In genomic region chr14:21025374-21026151, GRCh38 we compare ENCODE assay signal across 8 cellular contexts. TPM values are rescaled to one million over a fixed set of nuclear protein-coding genes. Genes with fewer than 3 reads are reported as not detected.
DNase-seq lines count a peak whose midpoint lies in the region; ATAC-seq and TF ChIP-seq lines count a peak whose summit lies in the region.

No MANE protein-coding gene starts in this region.

- H3K4me3 ChIP-seq in right lobe of liver, result peak overlapping the region; percentile 92 to 100 (median 98)
- H3K4me3 ChIP-seq in stomach smooth muscle (ENCODE audit: low read length in 2 of 2), result peak overlapping the region; percentile 91 to 94
- no peak overlapping the region for H3K4me3 ChIP-seq in Karpas-422 (ENCODE audit: low read length)

- no peak overlapping the region for H3K4me2 ChIP-seq in Karpas-422 (ENCODE audit: low read depth, low read length, poor library complexity, severe bottlenecking)

- ATAC-seq in right lobe of liver, result peak; percentile 31 to 41 (median 34)

- H2AFZ ChIP-seq in Karpas-422 (ENCODE audit: low read length), result no peak overlapping the region

- H3K36me3 ChIP-seq in right lobe of liver, result peaks cover 0 to 14% (median 5%) of the 10 kb centered on the region in 4 donors
- peaks cover 13 to 16% of the 10 kb centered on the region in 2 donors for H3K36me3 ChIP-seq in stomach smooth muscle (ENCODE audit: control insufficient read depth in 2 of 2, insufficient read depth in 2 of 2, low read length in 2 of 2)
- no peaks in the 10 kb centered on the region for H3K36me3 ChIP-seq in Karpas-422 (ENCODE audit: insufficient read depth, low read length)

- 2% methylated on average over 16 of the region's 55 CpGs for WGBS in right lobe of liver (ENCODE audit: insufficient coverage, low coverage, low lambda C conversion rate, missing lambda C conversion rate)

- no peaks in the 10 kb centered on the region for H3K9me3 ChIP-seq in right lobe of liver
- H3K9me3 ChIP-seq in stomach smooth muscle (ENCODE audit: control insufficient read depth in 2 of 2, low read length in 2 of 2), result no peaks in the 10 kb centered on the region
- H3K9me3 ChIP-seq in Karpas-422 (ENCODE audit: low read length), result no peaks in the 10 kb centered on the region

- intact Hi-C loops in right lobe of liver (cut with DNase I), result no loop called here

- 0 out of 2 replicates have a peak, but pooled peaks cover 3% of the 10 kb centered on the region for H4K20me1 ChIP-seq in Karpas-422 (ENCODE audit: insufficient read depth, low read depth, low read length)

- peak overlapping the region; percentile 99 for H3K27ac ChIP-seq in cingulate gyrus (ENCODE audit: low read depth, low read length)
- peak overlapping the region; percentile 72 to 89 (median 79) for H3K27ac ChIP-seq in right lobe of liver
- H3K27ac ChIP-seq in stomach smooth muscle (ENCODE audit: low read length), result peak overlapping the region; percentile 78
- H3K27ac ChIP-seq in Karpas-422 (ENCODE audit: low read length), result no peak overlapping the region

- H3K4me1 ChIP-seq in right lobe of liver (peaks cover 0 to 8% (median 2%) of the 10 kb centered on the region in 4 donors), stomach smooth muscle (ENCODE audit: control insufficient read depth, insufficient read depth, low read length) (peaks cover 30% of the 10 kb centered on the region), Karpas-422 (ENCODE audit: low read length) (no peaks in the 10 kb centered on the region)

- no peaks in the 10 kb centered on the region for H3K9me2 ChIP-seq in Karpas-422 (replicated peaks; ENCODE audit: insufficient read depth, low read length)

- H3K27me3 ChIP-seq in right lobe of liver (no peaks in the 10 kb centered on the region), stomach smooth muscle (ENCODE audit: control insufficient read depth in 1 of 2, insufficient read depth in 2 of 2, low read length in 2 of 2) (no peaks in the 10 kb centered on the region), Karpas-422 (ENCODE audit: low read length) (no peaks in the 10 kb centered on the region; the same call in 1 of the 2 replicates)

- no peaks in the 10 kb centered on the region for H3K79me2 ChIP-seq in Karpas-422 (ENCODE audit: low read length)

- peak; percentile 7 for DNase-seq in activated T-cell treated with anti-CD3 and anti-CD28 coated beads for 4 hours
- DNase-seq in activated T-cell treated with anti-CD3 and anti-CD28 coated beads, Interleukin-2, amount 50 U/mL, for 1 hour, result no peak
- DNase-seq in right lobe of liver, result peak; percentile 54 to 79 (median 75)
- DNase-seq in Karpas-422, result no peak
- DNase-seq in NCI-H1436 (lab: John Stamatoyannopoulos, UW), result no peak
- DNase-seq in NCI-H226, result no peak

- no peak for TF ChIP-seq POLR2A in right lobe of liver (IDR thresholded peaks at IDR 0.05)

- no peak for TF ChIP-seq CTCF in right lobe of liver (IDR thresholded peaks at IDR 0.05)

- H3K9ac ChIP-seq in stomach smooth muscle (ENCODE audit: low read length in 2 of 2) (peak overlapping the region; percentile 75 to 78), Karpas-422 (ENCODE audit: low read length) (no peak overlapping the region)

RNA-seq across cellular contexts. Expression of gene NDRG2, which starts 0.7 kb away (rescaled TPM):
- 100 to 1,000 TPM in 5 of 6 experiments, 10 to 100 TPM in 1; 92.2 to 255 (median 192) TPM for total RNA-seq in right lobe of liver
- not detected in 2 replicates for total RNA-seq in Karpas-422 (2014; rRNA removed; shearing (Covaris generic); ENCODE audit: low replicate concordance)

RNA-seq across cellular contexts. Expression of gene TPPP2, which starts 4.5 kb away (rescaled TPM):
- total RNA-seq in right lobe of liver, result 1 to 10 TPM in 3 of 6 experiments, under 1 TPM in 3; 0.24 to 3.4 (median 1.6) TPM
- not detected in 2 replicates for total RNA-seq in Karpas-422 (2014; rRNA removed; shearing (Covaris generic); ENCODE audit: low replicate concordance)

RNA-seq across cellular contexts. Expression of gene RNASE13, which starts 9.0 kb away (rescaled TPM):
- not detected for total RNA-seq in right lobe of liver
- not detected in 2 replicates for total RNA-seq in Karpas-422 (2014; rRNA removed; shearing (Covaris generic); ENCODE audit: low replicate concordance)

RNA-seq across cellular contexts. Expression of gene RNASE7, which starts 16.6 kb away (rescaled TPM):
- total RNA-seq in right lobe of liver, result under 1 TPM in 3 of 6 experiments, not detected in 3; 0.18 to 0.31 (median 0.22) TPM
- not detected in 2 replicates for total RNA-seq in Karpas-422 (2014; rRNA removed; shearing (Covaris generic); ENCODE audit: low replicate concordance)

RNA-seq across cellular contexts. Expression of gene SLC39A2, which starts 26.5 kb away (rescaled TPM):
- not detected for total RNA-seq in right lobe of liver
- not detected in 2 replicates for total RNA-seq in Karpas-422 (2014; rRNA removed; shearing (Covaris generic); ENCODE audit: low replicate concordance)

Comparison
In these comparisons a context has a peak if more than half of its experiments do, and no peak if none do; other contexts are left out.
1. DNase-seq: peak in activated T-cell treated with anti-CD3 and anti-CD28 coated beads for 4 hours (single experiment) and right lobe of liver (3 of 3); none in activated T-cell treated with anti-CD3 and anti-CD28 coated beads, Interleukin-2, amount 50 U/mL, for 1 hour (single experiment), Karpas-422 (single experiment), NCI-H1436 (single experiment) and NCI-H226 (single experiment).
2. RNA of gene NDRG2, which starts 0.7 kb away (total RNA-seq): 92.2 to 255 TPM in right lobe of liver; not detected in Karpas-422; every median in the first group is over 10 times any median in the second.